37 cellular contexts compared by ENCODE assay signal in genomic region chr5:171128136-171128535, GRCh38.
"Had no signal": no experiment of that assay in that cellular context is flagged by ENCODE, and none has a peak within 500 bp of the region (broad histone marks: within the 10 kb centered on the region; RNA-seq: fewer than 3 reads in every experiment).

No MANE protein-coding gene starts in this region.

- H3K9me3 ChIP-seq: adrenal gland, ascending aorta, body of pancreas, breast epithelium had no signal

- H3K36me3 ChIP-seq: adrenal gland, ascending aorta, brain microvascular endothelial cell, breast epithelium, cardiac muscle cell had no signal

- H3K27me3 Mint-ChIP-seq: activated naive CD4-positive, alpha-beta T cell treated with anti-CD3 and anti-CD28 coated beads, Interleukin-2, amount 10 ng/mL, durations not matched to agents 7 days and 5 days; activated naive CD8-positive, alpha-beta T cell treated with anti-CD3 and anti-CD28 coated beads, Interleukin-2, amount 50 U/mL, for 24 hours; activated T-helper 17 cell treated with anti-CD3 and anti-CD28 coated beads, Interleukin-2, amount 50 U/mL, for 72 hours had no signal

- ATAC-seq: activated naive CD4-positive, alpha-beta T cell treated with anti-CD3 and anti-CD28 coated beads, Interleukin-2, amount 50 U/mL, for 72 hours; activated naive CD8-positive, alpha-beta T cell treated with anti-CD3 and anti-CD28 coated beads, Interleukin-2, amount 50 U/mL, for 24 hours; activated T-cell treated with anti-CD3 and anti-CD28 coated beads, Interleukin-2, amount 50 U/mL, for 4 hours; activated T-cell treated with anti-CD3 and anti-CD28 coated beads, Interleukin-2, amount 50 U/mL, for 72 hours; activated T-helper 17 cell treated with anti-CD3 and anti-CD28 coated beads, Interleukin-2, amount 50 U/mL, for 72 hours; body of pancreas had no signal

- H3K4me3 ChIP-seq: adrenal gland, ascending aorta, body of pancreas, breast epithelium, cardiac muscle cell had no signal

- H3K36me3 Mint-ChIP-seq: activated naive CD4-positive, alpha-beta T cell treated with anti-CD3 and anti-CD28 coated beads, Interleukin-2, amount 10 ng/mL, durations not matched to agents 7 days and 5 days; activated naive CD4-positive, alpha-beta T cell treated with anti-CD3 and anti-CD28 coated beads, Interleukin-2, amount 50 U/mL, for 24 hours; activated naive CD4-positive, alpha-beta T cell treated with anti-CD3 and anti-CD28 coated beads, Interleukin-2, amount 50 U/mL, for 72 hours; activated naive CD8-positive, alpha-beta T cell; activated naive CD8-positive, alpha-beta T cell treated with anti-CD3 and anti-CD28 coated beads for 36 hours; activated naive CD8-positive, alpha-beta T cell treated with anti-CD3 and anti-CD28 coated beads, Interleukin-2, amount 10 ng/mL, durations not matched to agents 7 days and 5 days had no signal

- H3K4me1 Mint-ChIP-seq: activated naive CD4-positive, alpha-beta T cell treated with anti-CD3 and anti-CD28 coated beads, Interleukin-2, amount 10 ng/mL, durations not matched to agents 7 days and 5 days; activated naive CD4-positive, alpha-beta T cell treated with anti-CD3 and anti-CD28 coated beads, Interleukin-2, amount 50 U/mL, for 24 hours; activated naive CD8-positive, alpha-beta T cell treated with anti-CD3 and anti-CD28 coated beads for 36 hours; activated naive CD8-positive, alpha-beta T cell treated with anti-CD3 and anti-CD28 coated beads, Interleukin-2, amount 10 ng/mL, durations not matched to agents 7 days and 5 days; activated naive CD8-positive, alpha-beta T cell treated with anti-CD3 and anti-CD28 coated beads, Interleukin-2, amount 50 U/mL, for 24 hours; activated T-helper 17 cell treated with anti-CD3 and anti-CD28 coated beads, Interleukin-2, amount 50 U/mL, for 72 hours; central memory CD8-positive, alpha-beta T cell had no signal

- H3K27ac Mint-ChIP-seq: activated naive CD4-positive, alpha-beta T cell treated with anti-CD3 and anti-CD28 coated beads for 36 hours; activated naive CD4-positive, alpha-beta T cell treated with anti-CD3 and anti-CD28 coated beads, Interleukin-2, amount 10 ng/mL, durations not matched to agents 7 days and 5 days; activated naive CD4-positive, alpha-beta T cell treated with anti-CD3 and anti-CD28 coated beads, Interleukin-2, amount 50 U/mL, for 24 hours; activated naive CD4-positive, alpha-beta T cell treated with anti-CD3 and anti-CD28 coated beads, Interleukin-2, amount 50 U/mL, for 72 hours; activated naive CD8-positive, alpha-beta T cell; activated naive CD8-positive, alpha-beta T cell treated with anti-CD3 and anti-CD28 coated beads for 36 hours; activated naive CD8-positive, alpha-beta T cell treated with anti-CD3 and anti-CD28 coated beads, Interleukin-2, amount 10 ng/mL, durations not matched to agents 7 days and 5 days; activated naive CD8-positive, alpha-beta T cell treated with anti-CD3 and anti-CD28 coated beads, Interleukin-2, amount 50 U/mL, for 24 hours; activated T-cell treated with anti-CD3 and anti-CD28 coated beads, Interleukin-2, amount 50 U/mL, for 24 hours; activated T-cell treated with anti-CD3 and anti-CD28 coated beads, Interleukin-2, amount 50 U/mL, for 72 hours; activated T-helper 1 cell treated with anti-CD3 and anti-CD28 coated beads, Interleukin-12 subunit alpha, Interleukin-12 subunit beta, Interleukin-2, Interleukin-4 antibody, amounts not matched to agents 30 ng/mL and 10 ng/mL and 1 ng/mL, durations not matched to agents 14 hours and 24 hours and 36 hours; activated T-helper 17 cell treated with anti-CD3 and anti-CD28 coated beads, Interleukin-2, amount 50 U/mL, for 72 hours; activated T-helper 2 cell treated with anti-CD3 and anti-CD28 coated beads, Interferon-gamma antibody, Interleukin-2, Interleukin-4, amounts not matched to agents 10 μg/mL and 5 μg/mL and 100 μg/mL, durations not matched to agents 14 hours and 24 hours and 36 hours; brain had no signal

- DNase-seq: activated effector memory CD4-positive, alpha-beta T cell treated with anti-CD3 and anti-CD28 coated beads, Interleukin-2, amount 50 U/mL, for 16 hours; activated effector memory CD4-positive, alpha-beta T cell treated with Interleukin-2 at 50 U/mL for 16 hours; activated gamma-delta T cell; activated gamma-delta T cell treated with Interleukin-2 at 50 U/mL for 16 hours; activated naive CD4-positive, alpha-beta T cell; activated naive CD4-positive, alpha-beta T cell treated with anti-CD3 and anti-CD28 coated beads for 36 hours; activated naive CD4-positive, alpha-beta T cell treated with anti-CD3 and anti-CD28 coated beads, Interleukin-2, amount 10 ng/mL, durations not matched to agents 7 days and 5 days; activated naive CD4-positive, alpha-beta T cell treated with anti-CD3 and anti-CD28 coated beads, Interleukin-2, amount 50 U/mL, for 16 hours; activated naive CD4-positive, alpha-beta T cell treated with Interleukin-2 at 50 U/mL for 16 hours; activated naive CD8-positive, alpha-beta T cell treated with anti-CD3 and anti-CD28 coated beads for 36 hours; activated naive CD8-positive, alpha-beta T cell treated with anti-CD3 and anti-CD28 coated beads, Interleukin-2, amount 10 ng/mL, durations not matched to agents 7 days and 5 days; activated naive CD8-positive, alpha-beta T cell treated with anti-CD3 and anti-CD28 coated beads, Interleukin-2, amount 50 U/mL, for 24 hours; activated T-cell treated with anti-CD3 and anti-CD28 coated beads, Interleukin-2, amount 50 U/mL, for 24 hours; activated T-cell treated with anti-CD3 and anti-CD28 coated beads, Interleukin-2, amount 50 U/mL, for 4 hours; activated T-cell treated with anti-CD3 and anti-CD28 coated beads, Interleukin-2, amount 50 U/mL, for 48 hours; activated T-cell treated with anti-CD3 and anti-CD28 coated beads, Interleukin-2, amount 50 U/mL, for 72 hours; adrenal gland; amniotic stem cell; amygdala; anterior cingulate cortex; aorta; body of pancreas; brain microvascular endothelial cell; caudate nucleus; central memory CD4-positive, alpha-beta T cell; cerebellar nuclear complex had no signal

- H3K4me3 Mint-ChIP-seq: activated naive CD4-positive, alpha-beta T cell treated with anti-CD3 and anti-CD28 coated beads for 36 hours; activated naive CD4-positive, alpha-beta T cell treated with anti-CD3 and anti-CD28 coated beads, Interleukin-2, amount 10 ng/mL, durations not matched to agents 7 days and 5 days; activated naive CD4-positive, alpha-beta T cell treated with anti-CD3 and anti-CD28 coated beads, Interleukin-2, amount 50 U/mL, for 24 hours; activated naive CD8-positive, alpha-beta T cell; activated naive CD8-positive, alpha-beta T cell treated with anti-CD3 and anti-CD28 coated beads for 36 hours; activated naive CD8-positive, alpha-beta T cell treated with anti-CD3 and anti-CD28 coated beads, Interleukin-2, amount 10 ng/mL, durations not matched to agents 7 days and 5 days; activated naive CD8-positive, alpha-beta T cell treated with anti-CD3 and anti-CD28 coated beads, Interleukin-2, amount 50 U/mL, for 24 hours; activated T-cell treated with anti-CD3 and anti-CD28 coated beads, Interleukin-2, amount 50 U/mL, for 24 hours; activated T-cell treated with anti-CD3 and anti-CD28 coated beads, Interleukin-2, amount 50 U/mL, for 4 hours; activated T-cell treated with anti-CD3 and anti-CD28 coated beads, Interleukin-2, amount 50 U/mL, for 72 hours; activated T-helper 1 cell treated with anti-CD3 and anti-CD28 coated beads, Interleukin-12 subunit alpha, Interleukin-12 subunit beta, Interleukin-2, Interleukin-4 antibody, amounts not matched to agents 30 ng/mL and 10 ng/mL and 1 ng/mL, durations not matched to agents 14 hours and 24 hours and 36 hours; activated T-helper 17 cell treated with anti-CD3 and anti-CD28 coated beads, Interleukin-2, amount 50 U/mL, for 72 hours; brain; central memory CD8-positive, alpha-beta T cell had no signal

- H3K27ac ChIP-seq: adrenal gland, ascending aorta, body of pancreas, brain microvascular endothelial cell, breast epithelium, cardiac muscle cell had no signal

- H3K4me1 ChIP-seq: adrenal gland, ascending aorta, body of pancreas, breast epithelium had no signal

- H3K27me3 ChIP-seq: adrenal gland, ascending aorta, body of pancreas, brain microvascular endothelial cell, breast epithelium, cardiac muscle cell had no signal
